In the genomic region with DNA sequence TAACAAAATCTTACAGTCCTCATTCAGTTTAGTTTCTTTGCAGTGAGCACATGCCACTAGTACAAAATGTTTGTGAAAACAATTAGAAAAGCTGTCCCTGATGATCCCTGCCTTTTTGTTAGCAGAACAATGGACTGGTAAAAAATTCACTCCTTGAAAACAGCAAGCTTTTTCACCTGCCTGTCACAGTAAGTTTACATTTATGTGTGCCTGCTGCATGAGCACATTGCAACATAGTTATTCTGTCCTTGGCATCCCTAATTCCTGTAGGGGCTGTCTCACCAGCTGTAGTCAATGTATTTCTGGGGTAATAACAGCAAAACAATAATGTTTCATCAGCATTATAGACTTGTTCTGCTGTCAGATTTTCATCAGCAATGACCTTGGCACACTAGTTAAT, we compare ENCODE assay signal across 9 cellular contexts.
"Had no signal": no experiment of that assay in that cellular context is flagged by ENCODE, and none has a peak within 500 bp of the region (broad histone marks: within the 10 kb centered on the region; RNA-seq: fewer than 3 reads in every experiment).

No MANE protein-coding gene starts in this region.

- H3K27ac Mint-ChIP-seq: HFFc6, IgD-negative memory B cell had no signal

- H3K4me1 ChIP-seq: HAP-1 had no signal

- H2AFZ ChIP-seq: GM23248 had no signal

- H3K4me1 Mint-ChIP-seq: IgD-negative memory B cell had no signal

- H3K36me3 Mint-ChIP-seq: IgD-negative memory B cell had no signal

- H3K9me3 Mint-ChIP-seq: HFFc6, IgD-negative memory B cell had no signal

- ATAC-seq: HCT116 had no signal

- H3K9me3 ChIP-seq: HAP-1 had no signal

- H3K9ac ChIP-seq: GM23248 had no signal

- H3K36me3 ChIP-seq: HAP-1 had no signal

- DNase-seq: GM23248, GOT3, H7, HFFc6, KG1 had no signal

- H3K27ac ChIP-seq: GM23248, HL-60 had no signal

- H3K4me3 ChIP-seq: GM23248, HAP-1 had no signal

- H3K4me3 Mint-ChIP-seq: HFFc6, IgD-negative memory B cell had no signal
